In the genomic region with DNA sequence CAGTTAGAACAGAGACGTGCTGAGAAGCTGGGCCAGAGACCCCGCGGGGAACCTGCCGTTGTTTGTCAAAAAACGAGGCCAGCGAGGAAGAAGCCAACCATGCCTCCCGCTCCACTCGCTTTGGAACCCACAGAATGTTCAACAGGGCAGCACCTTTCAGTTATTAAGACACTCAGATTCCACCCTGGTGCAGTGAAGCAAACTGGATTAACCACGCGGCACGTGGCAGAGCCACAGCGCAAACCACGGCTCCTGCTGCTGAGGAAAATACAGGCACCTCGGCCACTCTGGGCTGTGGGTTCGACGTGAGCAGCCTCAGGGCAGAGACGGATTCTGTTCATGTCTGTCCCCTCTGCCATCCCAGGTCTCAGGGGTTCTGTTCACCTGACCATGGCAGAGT, we compare ENCODE assay signal across 1 cellular context.
TF ChIP-seq lines count a peak whose summit lies in the region.

No MANE protein-coding gene starts in this region.

TF ChIP-seq in H1, 55 proteins besides CTCF, POLR2A, EP300 and RAD21:
- TF ChIP-seq MAFK (IDR thresholded peaks at IDR 0.05; ENCODE audit: low read depth, low read length) = no peak
- no peak for TF ChIP-seq KDM5A (IDR thresholded peaks at IDR 0.05; ENCODE audit: low read length)
- TF ChIP-seq, protein P1, sequence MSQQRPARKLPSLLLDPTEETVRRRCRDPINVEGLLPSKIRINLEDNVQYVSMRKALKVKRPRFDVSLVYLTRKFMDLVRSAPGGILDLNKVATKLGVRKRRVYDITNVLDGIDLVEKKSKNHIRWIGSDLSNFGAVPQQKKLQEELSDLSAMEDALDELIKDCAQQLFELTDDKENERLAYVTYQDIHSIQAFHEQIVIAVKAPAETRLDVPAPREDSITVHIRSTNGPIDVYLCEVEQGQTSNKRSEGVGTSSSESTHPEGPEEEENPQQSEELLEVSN (IDR thresholded peaks at IDR 0.05) = no peak
- TF ChIP-seq GTF2F1 (IDR thresholded peaks at IDR 0.05; ENCODE audit: borderline replicate concordance, low read depth, low read length) = no peak
- TF ChIP-seq SUZ12 (IDR thresholded peaks at IDR 0.05; ENCODE audit: low read length) = no peak
- TF ChIP-seq NANOG (IDR thresholded peaks at IDR 0.05; ENCODE audit: insufficient read depth, low read depth, low read length, poor library complexity, severe bottlenecking) = no peak
- no peak for TF ChIP-seq HDAC6 (IDR thresholded peaks at IDR 0.05; ENCODE audit: low read depth, low read length)
- TF ChIP-seq RXRA (IDR thresholded peaks at IDR 0.05; ENCODE audit: insufficient read depth, low read depth, low read length) = no peak
TF ChIP-seq in H1: peak in this region for 0.
